In genomic region chr12:10409387-10409786, GRCh38 we compare ENCODE assay signal across 12 cellular contexts. TPM values are rescaled to one million over a fixed set of nuclear protein-coding genes. Genes with fewer than 3 reads are reported as not detected.
DNase-seq lines count a peak whose midpoint lies in the region; ATAC-seq and TF ChIP-seq lines count a peak whose summit lies in the region.
"Had no signal": no experiment of that assay in that cellular context is flagged by ENCODE, and none has a peak within 500 bp of the region (broad histone marks: within the 10 kb centered on the region; RNA-seq: fewer than 3 reads in every experiment).

A gene with protein sequence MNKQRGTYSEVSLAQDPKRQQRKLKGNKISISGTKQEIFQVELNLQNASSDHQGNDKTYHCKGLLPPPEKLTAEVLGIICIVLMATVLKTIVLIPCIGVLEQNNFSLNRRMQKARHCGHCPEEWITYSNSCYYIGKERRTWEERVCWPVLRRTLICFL (minus strand): TSS chr12:10409757. CDS start chr12:10409575, 182 bp downstream.

- H3K27me3 Mint-ChIP-seq in CD8-positive, alpha-beta T cell (ENCODE audit: low read depth): no peaks in the 10 kb centered on the region
- H3K27me3 Mint-ChIP-seq in immature natural killer cell (ENCODE audit: low read depth in 3 of 3) (peaks cover 0 to 8% (median 2%) of the 10 kb centered on the region in 3 donors), glutamatergic neuron (ENCODE audit: unreplicated experiment) (no peaks in the 10 kb centered on the region)

- no peaks in the 10 kb centered on the region for H3K9me3 ChIP-seq in CD8-positive, alpha-beta T cell (ENCODE audit: low read length)

- peaks cover 36% of the 10 kb centered on the region for H3K36me3 Mint-ChIP-seq in CD8-positive, alpha-beta T cell
- H3K36me3 Mint-ChIP-seq in immature natural killer cell: peaks cover 38 to 73% (median 61%) of the 10 kb centered on the region in 3 donors
- H3K36me3 Mint-ChIP-seq in glutamatergic neuron (ENCODE audit: unreplicated experiment): no peaks in the 10 kb centered on the region
- H3K36me3 Mint-ChIP-seq: CD4-positive, alpha-beta memory T cell had no signal

- POLR2A ChIA-PET in CD8-positive, alpha-beta T cell (lab: Charles Lee): interaction anchor here (0.7 to 1.1 kb wide), 4 partner anchors 12 to 145 kb away, joined by 3 to 5 read pairs (median 4); no protein-coding TSS in a partner anchor

- peak; percentile 75 for ATAC-seq in CD8-positive, alpha-beta T cell
- ATAC-seq in HG03520 (IDR thresholded peaks at IDR 0.05; ENCODE audit: unreplicated experiment) (no peak), HG03378 (IDR thresholded peaks at IDR 0.05; ENCODE audit: unreplicated experiment) (no peak)

- peak within 1 kb of the TSS; percentile 86 for H3K4me3 Mint-ChIP-seq in CD8-positive, alpha-beta T cell
- H3K4me3 Mint-ChIP-seq in immature natural killer cell (peak within 1 kb of the TSS; percentile 87 to 99 (median 93)), glutamatergic neuron (ENCODE audit: unreplicated experiment) (no peak within 1 kb of the TSS)
- H3K4me3 Mint-ChIP-seq: CD4-positive, alpha-beta memory T cell had no signal

- CTCF ChIA-PET in CD8-positive, alpha-beta T cell (lab: Charles Lee): no interaction called here

- intact Hi-C loops in CD8-positive, alpha-beta T cell (cut with DNase I, micrococcal nuclease): loop anchor here in 1 of 2 experiments (2.0 to 5.0 kb wide), 2 partner anchors 15 to 37 kb away; no protein-coding TSS in a partner anchor

- H3K9me3 Mint-ChIP-seq in CD8-positive, alpha-beta T cell: no peaks in the 10 kb centered on the region
- H3K9me3 Mint-ChIP-seq in immature natural killer cell (no peaks in the 10 kb centered on the region), glutamatergic neuron (ENCODE audit: unreplicated experiment) (no peaks in the 10 kb centered on the region)

- peak within 1 kb of the TSS; percentile 66 for H3K27ac ChIP-seq in CD8-positive, alpha-beta T cell (ENCODE audit: low read depth, low read length)
- H3K27ac ChIP-seq: dorsolateral prefrontal cortex, PC-9 had no signal

- H3K4me3 ChIP-seq in CD8-positive, alpha-beta T cell (ENCODE audit: low read depth, low read length): peak within 1 kb of the TSS; percentile 62
- H3K4me3 ChIP-seq: dorsolateral prefrontal cortex, PC-9 had no signal

- DNase-seq in CD8-positive, alpha-beta T cell: peak in 3 of 7 experiments; percentile 19 to 37 (median 32)
- peak; percentile 11 for DNase-seq in M059J (ENCODE audit: low read depth)
- DNase-seq in SW480 (ENCODE audit: low spot score): peak; percentile 97
- peak in 1 of 3 donors; percentile 43 for DNase-seq in immature natural killer cell
- DNase-seq in activated effector memory CD4-positive, alpha-beta T cell treated with Interleukin-2 at 50 U/mL for 16 hours: no peak
- no peak for DNase-seq in glutamatergic neuron
- DNase-seq: CD4-positive, alpha-beta memory T cell; dorsolateral prefrontal cortex; PC-9 had no signal

- H3K27ac Mint-ChIP-seq in CD8-positive, alpha-beta T cell: peak within 1 kb of the TSS; percentile 89
- H3K27ac Mint-ChIP-seq in immature natural killer cell (peak within 1 kb of the TSS; percentile 50 to 91 (median 88)), glutamatergic neuron (ENCODE audit: unreplicated experiment) (no peak within 1 kb of the TSS)
- H3K27ac Mint-ChIP-seq: CD4-positive, alpha-beta memory T cell had no signal

- peaks cover 26% of the 10 kb centered on the region for H3K4me1 Mint-ChIP-seq in CD8-positive, alpha-beta T cell (ENCODE audit: low read depth)
- H3K4me1 Mint-ChIP-seq in immature natural killer cell (peaks cover 44 to 92% of the 10 kb centered on the region in 2 donors), glutamatergic neuron (ENCODE audit: low read depth, unreplicated experiment) (no peaks in the 10 kb centered on the region)
- H3K4me1 Mint-ChIP-seq: CD4-positive, alpha-beta memory T cell had no signal

- no peaks in the 10 kb centered on the region for H3K27me3 ChIP-seq in CD8-positive, alpha-beta T cell (ENCODE audit: insufficient read depth, low read length)
- H3K27me3 ChIP-seq: dorsolateral prefrontal cortex had no signal

- H3K36me3 ChIP-seq in CD8-positive, alpha-beta T cell (ENCODE audit: insufficient read depth, low read length): peaks cover 16% of the 10 kb centered on the region

- no peak for TF ChIP-seq CTCF in CD8-positive, alpha-beta T cell (IDR thresholded peaks at IDR 0.05)
- no peak for TF ChIP-seq CTCF in glutamatergic neuron (IDR thresholded peaks at IDR 0.05; ENCODE audit: partially characterized antibody, unreplicated experiment)

- peaks cover 15% of the 10 kb centered on the region for H3K4me1 ChIP-seq in CD8-positive, alpha-beta T cell (ENCODE audit: insufficient read depth, low read length)

RNA-seq across cellular contexts. Expression of the gene that starts here (rescaled TPM):
- 10 to 100 TPM; 14.3 to 16.0 TPM for total RNA-seq in CD8-positive, alpha-beta T cell
- not detected in 2 replicates for total RNA-seq in M059J (2014; rRNA removed; shearing (Covaris generic))
- 10 to 100 TPM; 14.3 to 28.5 (median 15.0) TPM for polyA plus RNA-seq in immature natural killer cell
- total RNA-seq in glutamatergic neuron (ENCODE audit: unreplicated experiment): not detected
- total RNA-seq: CD4-positive, alpha-beta memory T cell; PC-9; posterior vena cava had no signal
- polyA plus RNA-seq: CD4-positive, alpha-beta memory T cell had no signal

Comparison
In these comparisons a context has a peak if more than half of its experiments do, and no peak if none do; other contexts are left out.
1. RNA of the gene that starts here (total RNA-seq): 14.3 to 16.0 TPM in CD8-positive, alpha-beta T cell; not detected in M059J and not detected in glutamatergic neuron (single experiment); every median in the first group is over 10 times any median in the second.
2. Peak in DNase-seq in M059J; RNA of the gene not detected or under 1 TPM.